ENCODE assay signal across 18 cellular contexts in genomic region chr1:245345191-245345884, GRCh38.
A peak's percentile ranks its signal among the peaks of the same experiment; 100 is the strongest.
DNase-seq lines count a peak whose midpoint lies in the region; ATAC-seq and TF ChIP-seq lines count a peak whose summit lies in the region.
"Had no signal": no experiment of that assay in that cellular context is flagged by ENCODE, and none has a peak within 500 bp of the region (broad histone marks: within the 10 kb centered on the region; RNA-seq: fewer than 3 reads in every experiment).

No MANE protein-coding gene starts in this region.

- TF ChIP-seq CTCF in DOHH2 (IDR thresholded peaks at IDR 0.05; ENCODE audit: low read depth, low read length, poor library complexity, severe bottlenecking) (peak; percentile 15), WTC11 (IDR thresholded peaks at IDR 0.05) (no peak)

- no peaks in the 10 kb centered on the region for H3K36me3 Mint-ChIP-seq in WTC11
- H3K36me3 Mint-ChIP-seq: natural killer cell had no signal

- H3K27me3 Mint-ChIP-seq in WTC11 (ENCODE audit: low read depth), result peaks cover 16% of the 10 kb centered on the region
- H3K27me3 Mint-ChIP-seq: activated CD4-positive, alpha-beta memory T cell treated with anti-CD3 and anti-CD28 coated beads, Interleukin-2, amount 10 ng/mL, durations not matched to agents 7 days and 5 days had no signal

- H4K8ac ChIP-seq in neuronal stem cell (ENCODE audit: low read depth, low read length), result no peak overlapping the region

- H3K4me1 Mint-ChIP-seq in WTC11, result peaks cover 10% of the 10 kb centered on the region
- H3K4me1 Mint-ChIP-seq: activated CD4-positive, alpha-beta memory T cell treated with anti-CD3 and anti-CD28 coated beads, Interleukin-2, amount 10 ng/mL, durations not matched to agents 7 days and 5 days; natural killer cell had no signal

- H2BK5ac ChIP-seq in neuronal stem cell (ENCODE audit: low read length), result no peak overlapping the region

- no peak overlapping the region for H2AFZ ChIP-seq in neuronal stem cell (ENCODE audit: low read length)

- H3K23ac ChIP-seq in neuronal stem cell (ENCODE audit: low read depth, low read length, poor library complexity), result no peak overlapping the region

- peak overlapping the region; percentile 44 for H3K18ac ChIP-seq in neuronal stem cell (ENCODE audit: low read length)

- no peak overlapping the region for H2BK15ac ChIP-seq in neuronal stem cell (ENCODE audit: low read length)

- no peaks in the 10 kb centered on the region for H4K20me1 ChIP-seq in DOHH2 (ENCODE audit: control insufficient read depth, insufficient read depth, low read depth, low read length)

- DNase-seq in HuH-7 (ENCODE audit: low spot score) (peak; percentile 36), WTC11 (ENCODE audit: low spot score) (peak; percentile 67), neuronal stem cell (ENCODE audit: low spot score) (no peak), NCI-H2081 treated with DMSO at 0.1 percent for 48 hours (lab: John Stamatoyannopoulos, UW) (no peak), GM03348 (ENCODE audit: low spot score) (no peak)
- DNase-seq: activated CD4-positive, alpha-beta memory T cell treated with anti-CD3 and anti-CD28 coated beads, Interleukin-2, amount 10 ng/mL, durations not matched to agents 7 days and 5 days; activated naive CD4-positive, alpha-beta T cell treated with anti-CD3 and anti-CD28 coated beads for 36 hours; activated T-cell treated with anti-CD3 and anti-CD28 coated beads, Interleukin-2, amount 50 U/mL, for 1 hour; aorta; effector CD8-positive, alpha-beta T cell; MG63; natural killer cell; NCI-H1694; small intestine; stimulated activated CD4-positive, alpha-beta T cell treated with anti-CD3 and anti-CD28 coated beads, Interleukin-4, amount 100 ng/mL, for 4 hours; uterus had no signal

- no peaks in the 10 kb centered on the region for H3K9me2 ChIP-seq in DOHH2 (replicated peaks; ENCODE audit: control insufficient read depth, low read length)

- H3K9me3 ChIP-seq in DOHH2 (ENCODE audit: control insufficient read depth, insufficient read depth, low read length) (no peaks in the 10 kb centered on the region), neuronal stem cell (replicated peaks in 1 of 2; ENCODE audit: control insufficient read depth in 2 of 2, insufficient read depth in 1 of 2, low read depth in 1 of 2, low read length in 2 of 2) (peaks cover 2 to 9% of the 10 kb centered on the region in 2 donors)
- H3K9me3 ChIP-seq: MG63, uterus had no signal

- H2BK12ac ChIP-seq in neuronal stem cell (ENCODE audit: low read length), result no peak overlapping the region

- H3K4me1 ChIP-seq in DOHH2 (ENCODE audit: control insufficient read depth, low read length), result no peaks in the 10 kb centered on the region
- no peaks in the 10 kb centered on the region for H3K4me1 ChIP-seq in neuronal stem cell (ENCODE audit: control insufficient read depth in 2 of 2, insufficient read depth in 1 of 2, low read depth in 1 of 2, low read length in 2 of 2)
- H3K4me1 ChIP-seq: uterus had no signal

- ATAC-seq in WTC11 (peak; percentile 98), HG03354 (IDR thresholded peaks at IDR 0.05; ENCODE audit: poor library complexity, severe bottlenecking, unreplicated experiment) (no peak)
- ATAC-seq: natural killer cell had no signal

- H3K4me3 Mint-ChIP-seq in WTC11, result peak overlapping the region; percentile 33; the same call in 1 of the 2 replicates
- H3K4me3 Mint-ChIP-seq: activated CD4-positive, alpha-beta memory T cell treated with anti-CD3 and anti-CD28 coated beads, Interleukin-2, amount 10 ng/mL, durations not matched to agents 7 days and 5 days; activated naive CD4-positive, alpha-beta T cell treated with anti-CD3 and anti-CD28 coated beads for 36 hours; natural killer cell had no signal

- no peak overlapping the region for H3K27ac ChIP-seq in DOHH2 (ENCODE audit: low read depth, low read length)
- H3K27ac ChIP-seq in neuronal stem cell (replicated peaks; ENCODE audit: low read length), result no peak overlapping the region
- H3K27ac ChIP-seq: uterus had no signal

- H3K36me3 ChIP-seq in DOHH2 (ENCODE audit: control insufficient read depth, low read length) (no peaks in the 10 kb centered on the region), neuronal stem cell (replicated peaks in 1 of 2; ENCODE audit: control insufficient read depth in 2 of 2, insufficient read depth in 2 of 2, low read length in 2 of 2) (peaks cover 1 to 4% of the 10 kb centered on the region in 2 donors)
- H3K36me3 ChIP-seq: MG63, uterus had no signal

- H2BK120ac ChIP-seq in neuronal stem cell (ENCODE audit: low read depth, low read length), result no peak overlapping the region

- no peak overlapping the region for H2AK5ac ChIP-seq in neuronal stem cell (ENCODE audit: low read depth, low read length)

- H3K9me3 Mint-ChIP-seq in WTC11, result no peaks in the 10 kb centered on the region
- H3K9me3 Mint-ChIP-seq: activated naive CD4-positive, alpha-beta T cell treated with anti-CD3 and anti-CD28 coated beads for 36 hours; natural killer cell had no signal

- WGBS in neuronal stem cell (ENCODE audit: extremely low coverage in 2 of 2, insufficient read length in 2 of 2, insufficient replicate concordance in 1 of 2), 2 donors, result no CpG with 5 or more reads among the region's 25 CpGs

- H3K4me3 ChIP-seq in DOHH2 (ENCODE audit: low read length), result no peak overlapping the region
- H3K4me3 ChIP-seq in neuronal stem cell (ENCODE audit: low read length in 2 of 2), result no peak overlapping the region
- H3K4me3 ChIP-seq: MG63, uterus had no signal

- H4K91ac ChIP-seq in neuronal stem cell (ENCODE audit: low read depth, low read length, poor library complexity), result no peak overlapping the region

- no peaks in the 10 kb centered on the region for H3F3A ChIP-seq in DOHH2 (ENCODE audit: control insufficient read depth, insufficient read depth)

- H3K79me2 ChIP-seq in DOHH2 (ENCODE audit: control insufficient read depth, low read length), result no peaks in the 10 kb centered on the region

- H3K9ac ChIP-seq in neuronal stem cell (ENCODE audit: low read depth, low read length, poor library complexity), result no peak overlapping the region

- no peak overlapping the region for H3K4me2 ChIP-seq in DOHH2 (ENCODE audit: low read length)
- H3K4me2 ChIP-seq in neuronal stem cell (ENCODE audit: insufficient read depth, low read length, poor library complexity, severe bottlenecking), result no peak overlapping the region

- H3K4ac ChIP-seq in neuronal stem cell (ENCODE audit: low read length), result no peak overlapping the region

- no peak overlapping the region for H3K27ac Mint-ChIP-seq in WTC11
- H3K27ac Mint-ChIP-seq: activated CD4-positive, alpha-beta memory T cell treated with anti-CD3 and anti-CD28 coated beads, Interleukin-2, amount 10 ng/mL, durations not matched to agents 7 days and 5 days; activated naive CD4-positive, alpha-beta T cell treated with anti-CD3 and anti-CD28 coated beads for 36 hours; natural killer cell had no signal

- CTCF ChIA-PET in WTC11 (lab: Charles Lee), result interaction anchor here (0.6 to 1.9 kb wide), 4 partner anchors 9 to 189 kb away, joined by 4 to 7 read pairs (median 5); no protein-coding TSS in a partner anchor

- POLR2A ChIA-PET in WTC11 (lab: Charles Lee), result no interaction called here

- H3K27me3 ChIP-seq in DOHH2 (ENCODE audit: control insufficient read depth, low read length) (peaks cover 3% of the 10 kb centered on the region; the same call in 1 of the 2 replicates), neuronal stem cell (ENCODE audit: control insufficient read depth in 3 of 3, insufficient read depth in 3 of 3, low read depth in 1 of 3, low read length in 3 of 3) (no peaks in the 10 kb centered on the region)
- H3K27me3 ChIP-seq: MG63, uterus had no signal

- H3K14ac ChIP-seq in neuronal stem cell (ENCODE audit: low read length), result no peak overlapping the region

- H3K79me1 ChIP-seq in neuronal stem cell (ENCODE audit: low read depth, low read length), result no peaks in the 10 kb centered on the region

TF ChIP-seq in WTC11, 78 proteins besides CTCF, POLR2A, EP300 and RAD21:
- TF ChIP-seq RORB (CRISPR knock-in tag; IDR thresholded peaks at IDR 0.05) (no peak), ZBTB21 (CRISPR knock-in tag; IDR thresholded peaks at IDR 0.05; ENCODE audit: borderline replicate concordance) (no peak)
TF ChIP-seq in WTC11: peak in this region for 0.

Comparison
In these comparisons a context has a peak if more than half of its experiments do, and no peak if none do; other contexts are left out.
1. DNase-seq: peak in HuH-7 (single experiment) and WTC11 (single experiment); none in neuronal stem cell (single experiment), NCI-H2081 treated with DMSO at 0.1 percent for 48 hours (single experiment) and GM03348 (single experiment).